8 cellular contexts compared by ENCODE assay signal in the genomic region with DNA sequence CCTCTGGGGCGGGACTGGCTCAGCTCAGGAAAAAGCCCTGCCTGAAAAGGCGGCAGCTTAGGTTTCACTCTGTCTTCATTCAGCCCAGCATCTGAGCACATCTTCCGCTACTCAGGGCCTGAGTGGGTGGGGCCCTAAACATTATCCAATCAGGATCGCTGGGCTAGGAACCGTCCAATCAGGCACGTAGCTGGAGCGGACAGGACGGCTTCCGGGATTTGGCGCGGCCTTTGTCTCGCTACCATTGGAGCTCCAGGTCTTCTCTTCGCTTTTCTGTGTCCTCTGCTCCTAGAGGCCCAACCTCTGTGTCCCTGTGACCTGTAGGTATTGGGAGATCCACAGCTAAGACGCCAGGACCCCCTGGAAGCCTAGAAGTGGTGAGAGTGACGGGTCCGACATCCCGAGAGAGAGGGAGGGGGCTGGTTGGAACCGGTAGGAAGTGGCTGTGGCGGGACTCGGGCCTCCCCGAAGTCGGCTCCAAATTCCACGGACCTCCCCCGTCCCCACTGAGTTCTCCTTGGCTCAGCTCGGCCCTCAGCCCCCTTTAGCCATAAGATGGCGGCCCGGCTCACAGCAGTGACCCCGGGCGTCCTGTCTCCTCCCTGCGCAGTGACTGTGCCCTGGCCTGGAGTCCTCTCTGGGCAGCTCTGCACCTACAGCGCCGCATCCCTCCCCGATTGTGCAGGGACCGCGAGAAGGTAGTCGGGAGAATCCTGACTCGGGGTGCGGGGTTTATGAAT.
DNase-seq lines count a peak whose midpoint lies in the region; ATAC-seq and TF ChIP-seq lines count a peak whose summit lies in the region.

No MANE protein-coding gene starts in this region.

- peaks cover 15 to 16% of the 10 kb centered on the region in 2 donors for H3K9me3 Mint-ChIP-seq in activated naive CD4-positive, alpha-beta T cell treated with anti-CD3 and anti-CD28 coated beads, Interleukin-2, amount 50 U/mL, for 72 hours

- peak overlapping the region in 1 of 3 donors; percentile 40 for H3K9ac ChIP-seq in skeletal muscle tissue (ENCODE audit: low read depth in 1 of 3, low read length in 3 of 3)

- H3K27ac Mint-ChIP-seq in activated naive CD4-positive, alpha-beta T cell treated with anti-CD3 and anti-CD28 coated beads, Interleukin-2, amount 50 U/mL, for 72 hours: peak overlapping the region in 1 of 2 donors; percentile 61

- no peaks in the 10 kb centered on the region for H3K4me1 ChIP-seq in skeletal muscle tissue (ENCODE audit: control insufficient read depth in 3 of 3, insufficient read depth in 3 of 3, low read length in 3 of 3)

- no peaks in the 10 kb centered on the region for H3K36me3 ChIP-seq in skeletal muscle tissue (ENCODE audit: control insufficient read depth in 3 of 3, insufficient read depth in 3 of 3, low read length in 3 of 3)

- peaks cover 13 to 18% of the 10 kb centered on the region in 2 donors for H3K36me3 Mint-ChIP-seq in activated naive CD4-positive, alpha-beta T cell treated with anti-CD3 and anti-CD28 coated beads, Interleukin-2, amount 50 U/mL, for 72 hours

- intact Hi-C loops in left ventricle myocardium superior (cut with micrococcal nuclease): no loop called here

- H3K9me3 ChIP-seq in skeletal muscle tissue (ENCODE audit: control insufficient read depth in 3 of 3, low read length in 3 of 3): peaks cover 0 to 2% (median 0%) of the 10 kb centered on the region in 3 donors

- no peaks in the 10 kb centered on the region for H3K27me3 ChIP-seq in skeletal muscle tissue (ENCODE audit: control insufficient read depth in 3 of 3, insufficient read depth in 3 of 3, low read length in 3 of 3)

- peak overlapping the region; percentile 31 to 59 (median 36) for H3K4me3 ChIP-seq in skeletal muscle tissue (ENCODE audit: low read length in 3 of 3)

- H3K27ac ChIP-seq in skeletal muscle tissue (ENCODE audit: low read depth, low read length): no peak overlapping the region

- peak; percentile 27 for DNase-seq in activated naive CD4-positive, alpha-beta T cell treated with Interleukin-2 at 50 U/mL for 16 hours
- DNase-seq in activated naive CD4-positive, alpha-beta T cell (lab: John Stamatoyannopoulos, UW): no peak
- DNase-seq in activated naive CD4-positive, alpha-beta T cell treated with anti-CD3 and anti-CD28 coated beads, Interleukin-2, amount 50 U/mL, for 72 hours (ENCODE audit: low spot score in 2 of 2): peak; percentile 2 to 65
- DNase-seq in left ventricle myocardium superior (peak; percentile 85), NAMALWA (ENCODE audit: low spot score) (no peak)

- peak; percentile 28 to 100 for ATAC-seq in activated naive CD4-positive, alpha-beta T cell treated with anti-CD3 and anti-CD28 coated beads, Interleukin-2, amount 50 U/mL, for 72 hours
- peak; percentile 100 for ATAC-seq in left ventricle myocardium superior
- ATAC-seq in HG03354 (IDR thresholded peaks at IDR 0.05; ENCODE audit: poor library complexity, severe bottlenecking, unreplicated experiment): no peak
- ATAC-seq in GM18505 (IDR thresholded peaks at IDR 0.05; ENCODE audit: unreplicated experiment): no peak

- TF ChIP-seq POLR2A in GM18505 (IDR thresholded peaks at IDR 0.05; ENCODE audit: borderline replicate concordance, extremely low read depth, insufficient read depth, insufficient read length): no peak

Comparison
In these comparisons a context has a peak if more than half of its experiments do, and no peak if none do; other contexts are left out.
1. DNase-seq: peak in activated naive CD4-positive, alpha-beta T cell treated with Interleukin-2 at 50 U/mL for 16 hours (single experiment), activated naive CD4-positive, alpha-beta T cell treated with anti-CD3 and anti-CD28 coated beads, Interleukin-2, amount 50 U/mL, for 72 hours (2 of 2) and left ventricle myocardium superior (single experiment); none in activated naive CD4-positive, alpha-beta T cell (0 of 4) and NAMALWA (single experiment).
2. ATAC-seq: peak in activated naive CD4-positive, alpha-beta T cell treated with anti-CD3 and anti-CD28 coated beads, Interleukin-2, amount 50 U/mL, for 72 hours (2 of 2) and left ventricle myocardium superior (single experiment); none in HG03354 (single experiment) and GM18505 (single experiment).